17 cellular contexts compared by ENCODE assay signal in genomic region chr22:49751318-49751967, GRCh38.
A peak's percentile ranks its signal among the peaks of the same experiment; 100 is the strongest.
DNase-seq lines count a peak whose midpoint lies in the region; ATAC-seq, FAIRE-seq and TF ChIP-seq lines count a peak whose summit lies in the region.
"Had no signal": no experiment of that assay in that cellular context is flagged by ENCODE, and none has a peak within 500 bp of the region (broad histone marks: within the 10 kb centered on the region; RNA-seq: fewer than 3 reads in every experiment).

No MANE protein-coding gene starts in this region.

- H2BK120ac ChIP-seq in H1 (replicated peaks; ENCODE audit: low read depth, low read length): no peak overlapping the region
- no peak overlapping the region for H2BK120ac ChIP-seq in neuronal stem cell (ENCODE audit: low read depth, low read length)

- H3K4me1 ChIP-seq in H1 (replicated peaks in 1 of 4; ENCODE audit: control insufficient read depth in 3 of 4, insufficient read depth in 4 of 4, low read length in 3 of 4): peaks cover 0 to 5% (median 2%) of the 10 kb centered on the region in 4 experiments; a peak in 3 of 7 replicates
- H3K4me1 ChIP-seq in neuronal stem cell (ENCODE audit: control insufficient read depth in 2 of 2, insufficient read depth in 1 of 2, low read depth in 1 of 2, low read length in 2 of 2): peaks cover 14% of the 10 kb centered on the region in 2 donors
- H3K4me1 ChIP-seq: Caco-2 had no signal

- WGBS in H1 (ENCODE audit: extremely low coverage in 1 of 2, insufficient coverage in 1 of 2, insufficient read length in 1 of 2, insufficient replicate concordance in 2 of 2, low coverage in 1 of 2, low lambda C conversion rate in 2 of 2, missing lambda C conversion rate in 1 of 2), 2 experiments: 88% methylated on average over 19 of the region's 19 CpGs; no CpG with 5 or more reads in 1 of the 2 experiments
- WGBS in neuronal stem cell (ENCODE audit: extremely low coverage in 2 of 2, insufficient read length in 2 of 2, insufficient replicate concordance in 1 of 2), 2 donors: no CpG with 5 or more reads among the region's 19 CpGs

- CTCF ChIA-PET in H1 (lab: Charles Lee; ENCODE audit: partially characterized antibody): interaction anchor here (0.7 to 1.4 kb wide), 2 partner anchors 77 to 563 kb away, joined by 3 read pairs; no protein-coding TSS in a partner anchor

- H2BK5ac ChIP-seq in H1 (ENCODE audit: low read depth, low read length) (no peak overlapping the region), neuronal stem cell (ENCODE audit: low read length) (no peak overlapping the region)

- H4K5ac ChIP-seq in H1 (ENCODE audit: insufficient read length, low read depth, low read length): no peak overlapping the region

- 0 out of 2 replicates have a peak overlapping the region, but pooled peaks have one; percentile 29 for H2BK15ac ChIP-seq in H1 (ENCODE audit: low read length)
- no peak overlapping the region for H2BK15ac ChIP-seq in neuronal stem cell (ENCODE audit: low read length)

- peaks cover 0 to 6% (median 2%) of the 10 kb centered on the region in 3 donors for H3K27me3 Mint-ChIP-seq in CD14-positive monocyte (ENCODE audit: low read depth in 3 of 3)

- H3K4ac ChIP-seq in H1 (replicated peaks; ENCODE audit: insufficient read length, low read depth, low read length): no peak overlapping the region
- H3K4ac ChIP-seq in neuronal stem cell (ENCODE audit: low read length): no peak overlapping the region

- no peak for ATAC-seq in HG02588 (IDR thresholded peaks at IDR 0.05; ENCODE audit: unreplicated experiment)
- ATAC-seq: Right ventricle myocardium inferior had no signal

- no peak for TF ChIP-seq POLR2A in H1 (IDR thresholded peaks at IDR 0.05; ENCODE audit: control extremely low read depth in 1 of 2, low read depth in 2 of 2, low read length in 2 of 2)

- H3K36me3 Mint-ChIP-seq in CD14-positive monocyte: no peaks in the 10 kb centered on the region

- H3K9me3 Mint-ChIP-seq in CD14-positive monocyte: peaks cover 17 to 23% (median 22%) of the 10 kb centered on the region in 7 donors

- H3K4me1 Mint-ChIP-seq in CD14-positive monocyte: no peaks in the 10 kb centered on the region

- no peak overlapping the region for H2BK20ac ChIP-seq in H1 (ENCODE audit: low read length)

- no peak overlapping the region for H3K56ac ChIP-seq in H1 (replicated peaks; ENCODE audit: insufficient read length, low read depth, low read length)

- H2AK5ac ChIP-seq in H1 (ENCODE audit: low read depth, low read length) (no peak overlapping the region), neuronal stem cell (ENCODE audit: low read depth, low read length) (peak overlapping the region; percentile 53)

- H3K27me3 ChIP-seq in H1 (replicated peaks in 1 of 4; ENCODE audit: control insufficient read depth in 3 of 4, extremely low read depth in 1 of 4, insufficient read depth in 3 of 4, low read length in 3 of 4) (no peaks in the 10 kb centered on the region), neuronal stem cell (ENCODE audit: control insufficient read depth in 3 of 3, insufficient read depth in 3 of 3, low read depth in 1 of 3, low read length in 3 of 3) (no peaks in the 10 kb centered on the region)

- no peaks in the 10 kb centered on the region for H3K36me3 ChIP-seq in H1 (ENCODE audit: control insufficient read depth in 2 of 4, insufficient read depth in 4 of 4, low read length in 3 of 4)
- no peaks in the 10 kb centered on the region for H3K36me3 ChIP-seq in neuronal stem cell (replicated peaks in 1 of 2; ENCODE audit: control insufficient read depth in 2 of 2, insufficient read depth in 2 of 2, low read length in 2 of 2)

- POLR2A ChIA-PET in H1 (lab: Charles Lee; ENCODE audit: partially characterized antibody): no interaction called here

- peak overlapping the region in 1 of 7 donors; percentile 25 for H3K27ac Mint-ChIP-seq in CD14-positive monocyte

- H4K20me1 ChIP-seq in H1 (replicated peaks in 1 of 2; ENCODE audit: control insufficient read depth in 1 of 2, insufficient read depth in 2 of 2, low read length in 2 of 2): no peaks in the 10 kb centered on the region

- TF ChIP-seq CTCF in CD14-positive monocyte (IDR thresholded peaks at IDR 0.05) (no peak), GM13976 (IDR thresholded peaks at IDR 0.05; ENCODE audit: borderline replicate concordance, control extremely low read depth, extremely low read depth, insufficient read depth, missing control alignments) (no peak), H1 (IDR thresholded peaks at IDR 0.05; ENCODE audit: control extremely low read depth in 1 of 3, insufficient read depth in 1 of 3, low read depth in 1 of 3, low read length in 3 of 3) (no peak)

- intact Hi-C loops in CD14-positive monocyte (cut with micrococcal nuclease): no loop called here

- H3K4me2 ChIP-seq in H1 (ENCODE audit: insufficient read depth in 1 of 2, low read depth in 2 of 2, low read length in 2 of 2) (no peak overlapping the region), neuronal stem cell (ENCODE audit: insufficient read depth, low read length, poor library complexity, severe bottlenecking) (no peak overlapping the region)

- peak overlapping the region; percentile 17; the same call in 1 of the 2 replicates for H2BK12ac ChIP-seq in H1 (ENCODE audit: low read depth, low read length)
- H2BK12ac ChIP-seq in neuronal stem cell (ENCODE audit: low read length): no peak overlapping the region

- H2AFZ ChIP-seq in H1 (ENCODE audit: low read length): no peak overlapping the region
- H2AFZ ChIP-seq in neuronal stem cell (ENCODE audit: low read length): peak overlapping the region; percentile 49
- H2AFZ ChIP-seq: GM23248 had no signal

- TF ChIP-seq RAD21 in H1 (IDR thresholded peaks at IDR 0.05 in 1 of 2, conservative IDR thresholded peaks at IDR 0.05 in 1 of 2; ENCODE audit: low read depth in 2 of 2, low read length in 2 of 2): no peak

- TF ChIP-seq EP300 in H1 (IDR thresholded peaks at IDR 0.05; ENCODE audit: borderline replicate concordance in 1 of 2, low read depth in 2 of 2, low read length in 2 of 2): no peak

- H3K9ac ChIP-seq in H1 (replicated peaks in 1 of 4; ENCODE audit: extremely low read depth in 1 of 4, low read depth in 3 of 4, low read length in 3 of 4) (no peak overlapping the region), neuronal stem cell (ENCODE audit: low read depth, low read length, poor library complexity) (peak overlapping the region; percentile 24)
- H3K9ac ChIP-seq: GM23248 had no signal

- H3K4me3 ChIP-seq in H1 (ENCODE audit: extremely low read depth in 1 of 4, insufficient read depth in 2 of 4, low read depth in 3 of 4, low read length in 4 of 4) (no peak overlapping the region), neuronal stem cell (ENCODE audit: low read length in 2 of 2) (no peak overlapping the region)
- H3K4me3 ChIP-seq: GM23248 had no signal

- H3K9me3 ChIP-seq in H1 (ENCODE audit: insufficient read depth in 2 of 2, low read depth in 1 of 2, low read length in 1 of 2): no peaks in the 10 kb centered on the region; a peak in 1 of 4 replicates
- peaks cover 5 to 6% of the 10 kb centered on the region in 2 donors for H3K9me3 ChIP-seq in neuronal stem cell (replicated peaks in 1 of 2; ENCODE audit: control insufficient read depth in 2 of 2, insufficient read depth in 1 of 2, low read depth in 1 of 2, low read length in 2 of 2)

- DNase-seq in CD14-positive monocyte (ENCODE audit: low spot score) (peak; percentile 30), GM13976 (ENCODE audit: low spot score) (peak; percentile 24), H1 (ENCODE audit: low read depth in 1 of 2, low spot score in 2 of 2) (no peak), neuronal stem cell (ENCODE audit: low spot score) (no peak), cortex of kidney (lab: John Stamatoyannopoulos, UW) (no peak), NCI-H1105 treated with DMSO at 0.1 percent for 48 hours (lab: John Stamatoyannopoulos, UW) (no peak)
- DNase-seq: ACHN, AML-193, Caco-2, GM23248, NCI-H1092, NCI-H1694, NCI-H2107, NCI-H2227 treated with DMSO at 0.1 percent for 48 hours, NCI-H524 had no signal

- H3K18ac ChIP-seq in H1 (ENCODE audit: extremely low read depth, low read length): no peak overlapping the region
- peak overlapping the region; percentile 7 for H3K18ac ChIP-seq in neuronal stem cell (ENCODE audit: low read length)

- H3K23me2 ChIP-seq in H1 (ENCODE audit: low read depth, low read length): no peaks in the 10 kb centered on the region

- H3K4me3 Mint-ChIP-seq in CD14-positive monocyte: no peak overlapping the region

- H3K79me2 ChIP-seq in H1 (ENCODE audit: control insufficient read depth in 1 of 2, insufficient read depth in 2 of 2, low read length in 2 of 2): no peaks in the 10 kb centered on the region

- in situ Hi-C loops in GM13976 (cut with MboI; ENCODE audit: low sequenced_read_pairs, unreplicated experiment): loop anchor here (25.0 kb wide), 1 partner anchor 286 kb away; no protein-coding TSS in a partner anchor

- no peak overlapping the region for H4K8ac ChIP-seq in H1 (ENCODE audit: extremely low read depth, insufficient read depth, low read length)
- H4K8ac ChIP-seq in neuronal stem cell (ENCODE audit: low read depth, low read length): no peak overlapping the region

- H4K91ac ChIP-seq in H1 (replicated peaks; ENCODE audit: insufficient read length, low read length) (no peak overlapping the region), neuronal stem cell (ENCODE audit: low read depth, low read length, poor library complexity) (no peak overlapping the region)

- H3K23ac ChIP-seq in H1 (ENCODE audit: insufficient read length): no peak overlapping the region
- no peak overlapping the region for H3K23ac ChIP-seq in neuronal stem cell (ENCODE audit: low read depth, low read length, poor library complexity)

- H3K79me1 ChIP-seq in H1 (ENCODE audit: low read depth, low read length) (no peaks in the 10 kb centered on the region), neuronal stem cell (ENCODE audit: low read depth, low read length) (no peaks in the 10 kb centered on the region)

- H3K27ac ChIP-seq in H1 (ENCODE audit: low read depth, low read length) (no peak overlapping the region), neuronal stem cell (replicated peaks; ENCODE audit: low read length) (no peak overlapping the region)
- H3K27ac ChIP-seq: GM23248 had no signal

- FAIRE-seq in H1 (lab: Jason Lieb, UNC): no peak

- no peak overlapping the region for H3K14ac ChIP-seq in H1 (ENCODE audit: insufficient read length)
- no peak overlapping the region for H3K14ac ChIP-seq in neuronal stem cell (ENCODE audit: low read length)

TF ChIP-seq in H1, 55 proteins besides CTCF, POLR2A, EP300 and RAD21 (continues in another document):
- TF ChIP-seq TAF7 (optimal IDR thresholded peaks at IDR 0.05; ENCODE audit: borderline replicate concordance, low read depth, low read length) (no peak), BACH1 (IDR thresholded peaks at IDR 0.05; ENCODE audit: low read length) (no peak), TCF12 (IDR thresholded peaks at IDR 0.05; ENCODE audit: low read depth, low read length) (no peak), SIRT6 (IDR thresholded peaks at IDR 0.05; ENCODE audit: low read length) (no peak), BRCA1 (IDR thresholded peaks at IDR 0.05; ENCODE audit: low read depth, low read length) (no peak), EGR1 (IDR thresholded peaks at IDR 0.05; ENCODE audit: borderline replicate concordance, low read depth, low read length) (no peak), MAX (IDR thresholded peaks at IDR 0.05) (no peak)

Comparison
In these comparisons a context has a peak if more than half of its experiments do, and no peak if none do; other contexts are left out.
1. DNase-seq: peak in CD14-positive monocyte (single experiment) and GM13976 (single experiment); none in H1 (0 of 2), neuronal stem cell (single experiment), cortex of kidney (single experiment) and NCI-H1105 treated with DMSO at 0.1 percent for 48 hours (single experiment).